In genomic region chr10:17801507-17801906, GRCh38 we compare ENCODE assay signal across 24 cellular contexts. TPM values are rescaled to one million over a fixed set of nuclear protein-coding genes. Genes with fewer than 3 reads are reported as not detected.
A peak's percentile ranks its signal among the peaks of the same experiment; 100 is the strongest.
DNase-seq lines count a peak whose midpoint lies in the region; ATAC-seq, FAIRE-seq and TF ChIP-seq lines count a peak whose summit lies in the region.
"Had no signal": no experiment of that assay in that cellular context is flagged by ENCODE, and none has a peak within 500 bp of the region (broad histone marks: within the 10 kb centered on the region; RNA-seq: fewer than 3 reads in every experiment).

No MANE protein-coding gene starts in this region.

- no peak overlapping the region for H3K4me2 ChIP-seq in GM12878 (ENCODE audit: control insufficient read depth, insufficient read depth)
- H3K4me2 ChIP-seq: hepatocyte had no signal

- H3K36me3 ChIP-seq in GM12878 (ENCODE audit: control insufficient read depth in 2 of 2, insufficient read depth in 2 of 2, low read length in 1 of 2) (no peaks in the 10 kb centered on the region), mucosa of descending colon (ENCODE audit: low read depth) (no peaks in the 10 kb centered on the region), breast epithelium (no peaks in the 10 kb centered on the region)
- no peaks in the 10 kb centered on the region for H3K36me3 ChIP-seq in CD4-positive, alpha-beta memory T cell (ENCODE audit: insufficient read depth, low read length)
- H3K36me3 ChIP-seq: BE2C had no signal

- no peak for TF ChIP-seq RAD21 in GM12878 (IDR thresholded peaks at IDR 0.05; ENCODE audit: insufficient read depth, low read depth, low read length)

- POLR2A ChIA-PET in GM12878 (lab: Charles Lee), result no interaction called here
- POLR2A ChIA-PET in CD4-positive, alpha-beta memory T cell (lab: Charles Lee; ENCODE audit: partially characterized antibody), result no interaction called here

- H3K36me3 Mint-ChIP-seq in CD4-positive, alpha-beta memory T cell, result no peaks in the 10 kb centered on the region
- H3K36me3 Mint-ChIP-seq: naive thymus-derived CD8-positive, alpha-beta T cell had no signal

- RAD21 ChIA-PET in GM12878 (lab: Charles Lee; ENCODE audit: unreplicated experiment), result interaction anchor here (0.7 kb wide), 1 partner anchor 70 kb away, joined by 3 read pairs; no protein-coding TSS in a partner anchor

- H3K27ac Mint-ChIP-seq in CD4-positive, alpha-beta memory T cell, result no peak overlapping the region
- H3K27ac Mint-ChIP-seq: activated CD4-positive, alpha-beta T cell treated with anti-CD3 and anti-CD28 coated beads for 36 hours; naive thymus-derived CD8-positive, alpha-beta T cell had no signal

- H3K4me1 ChIP-seq in GM12878 (ENCODE audit: control insufficient read depth, insufficient read depth, low read length), result no peaks in the 10 kb centered on the region
- peaks cover 2% of the 10 kb centered on the region for H3K4me1 ChIP-seq in mucosa of descending colon (ENCODE audit: low read depth)
- H3K4me1 ChIP-seq in CD4-positive, alpha-beta memory T cell (ENCODE audit: insufficient read depth, low read length), result no peaks in the 10 kb centered on the region
- H3K4me1 ChIP-seq in breast epithelium, result no peaks in the 10 kb centered on the region
- H3K4me1 ChIP-seq: BE2C had no signal

- H3K79me2 ChIP-seq in GM12878 (ENCODE audit: control insufficient read depth, insufficient read depth, low read length), result no peaks in the 10 kb centered on the region
- H3K79me2 ChIP-seq: hepatocyte had no signal

- no peak overlapping the region for H3K4me3 Mint-ChIP-seq in CD4-positive, alpha-beta memory T cell
- H3K4me3 Mint-ChIP-seq: activated CD4-positive, alpha-beta T cell treated with anti-CD3 and anti-CD28 coated beads for 36 hours; central memory CD8-positive, alpha-beta T cell; naive thymus-derived CD8-positive, alpha-beta T cell had no signal

- H3K9ac ChIP-seq in GM12878 (ENCODE audit: control insufficient read depth, insufficient read depth, low read length), result no peak overlapping the region

- SMC1A ChIA-PET in GM12878 (lab: Charles Lee; ENCODE audit: uncharacterized antibody, unreplicated experiment), result no interaction called here

- H3K27me3 ChIP-seq in GM12878 (replicated peaks in 1 of 2; ENCODE audit: control insufficient read depth in 2 of 2, insufficient read depth in 2 of 2, low read length in 1 of 2) (no peaks in the 10 kb centered on the region), breast epithelium (no peaks in the 10 kb centered on the region)
- H3K27me3 ChIP-seq in CD4-positive, alpha-beta memory T cell (ENCODE audit: insufficient read depth, low read length), result no peaks in the 10 kb centered on the region
- H3K27me3 ChIP-seq: BE2C, hepatocyte had no signal

- no peaks in the 10 kb centered on the region for H3K4me1 Mint-ChIP-seq in CD4-positive, alpha-beta memory T cell
- H3K4me1 Mint-ChIP-seq: central memory CD8-positive, alpha-beta T cell had no signal

- TF ChIP-seq CTCF in GM12878 (IDR thresholded peaks at IDR 0.05 in 2 of 3, conservative IDR thresholded peaks at IDR 0.05 in 1 of 3; ENCODE audit: control insufficient read depth in 2 of 3, extremely low read depth in 1 of 3, insufficient read depth in 1 of 3, low read depth in 3 of 3, low read length in 3 of 3), result peak in 2 of 3 experiments; percentile 15 to 26; a peak in 3 of 6 replicates
- TF ChIP-seq CTCF in mucosa of descending colon (IDR thresholded peaks at IDR 0.05), result no peak
- no peak for TF ChIP-seq CTCF in breast epithelium (IDR thresholded peaks at IDR 0.05)

- no peak overlapping the region for H3K4me3 ChIP-seq in GM12878
- H3K4me3 ChIP-seq in mucosa of descending colon, result no peak overlapping the region
- H3K4me3 ChIP-seq in CD4-positive, alpha-beta memory T cell (ENCODE audit: low read length in 2 of 2), result no peak overlapping the region
- no peak overlapping the region for H3K4me3 ChIP-seq in breast epithelium
- H3K4me3 ChIP-seq: hepatocyte had no signal

- in situ Hi-C loops in GM12878 (cut with MboI), result no loop called here

- no peak overlapping the region for H2AFZ ChIP-seq in GM12878 (ENCODE audit: control insufficient read depth, low read depth, low read length)
- H2AFZ ChIP-seq: hepatocyte had no signal

- CTCF ChIA-PET in GM12878 (lab: Yijun Ruan, JAX), result interaction anchor here (0.6 to 1.6 kb wide), 5 partner anchors 9 to 60 kb away, joined by 3 to 6 read pairs (median 3); no protein-coding TSS in a partner anchor
- CTCF ChIA-PET in CD4-positive, alpha-beta memory T cell (lab: Charles Lee; ENCODE audit: partially characterized antibody), result no interaction called here

- 0 out of 3 replicates have a peak, but pooled peaks have one; percentile 34 for ATAC-seq in GM12878
- peak; percentile 47 for ATAC-seq in mucosa of descending colon
- no peak for ATAC-seq in HG02642 (IDR thresholded peaks at IDR 0.05; ENCODE audit: poor library complexity, unreplicated experiment)
- ATAC-seq: activated CD4-positive, alpha-beta T cell treated with anti-CD3 and anti-CD28 coated beads for 36 hours; naive thymus-derived CD8-positive, alpha-beta T cell had no signal

- intact Hi-C loops in GM12878 (cut with micrococcal nuclease; ENCODE audit: unreplicated experiment) (no loop called here), mucosa of descending colon (cut with DNase I, micrococcal nuclease) (no loop called here), breast epithelium (cut with DNase I; ENCODE audit: low total_unique reads) (no loop called here)
- intact Hi-C loops in CD4-positive, alpha-beta memory T cell (cut with micrococcal nuclease), result no loop called here

- no peak for TF ChIP-seq EP300 in GM12878 (IDR thresholded peaks at IDR 0.05; ENCODE audit: borderline replicate concordance in 1 of 2, control insufficient read depth in 1 of 2, low read depth in 2 of 2, low read length in 2 of 2)

- 35% methylated on average over 3 of the region's 3 CpGs for WGBS in GM12878 (ENCODE audit: insufficient coverage, insufficient replicate concordance, low lambda C conversion rate, missing lambda C conversion rate)

- peaks cover 0 to 8% (median 0%) of the 10 kb centered on the region in 8 donors for H3K9me3 Mint-ChIP-seq in CD4-positive, alpha-beta memory T cell
- H3K9me3 Mint-ChIP-seq: central memory CD8-positive, alpha-beta T cell had no signal

- H4K20me1 ChIP-seq in GM12878 (ENCODE audit: control insufficient read depth, insufficient read depth), result no peaks in the 10 kb centered on the region

- no TSS peak for BruUV-seq in GM12878 (replicated peaks; lab: Mats Ljungman, UMichigan)

- H3K9me3 ChIP-seq in GM12878 (replicated peaks; ENCODE audit: control insufficient read depth, insufficient read depth, low read length), result no peaks in the 10 kb centered on the region
- H3K9me3 ChIP-seq in mucosa of descending colon, result no peaks in the 10 kb centered on the region
- no peaks in the 10 kb centered on the region for H3K9me3 ChIP-seq in CD4-positive, alpha-beta memory T cell (ENCODE audit: control insufficient read depth in 1 of 2, low read length in 2 of 2)
- no peaks in the 10 kb centered on the region for H3K9me3 ChIP-seq in breast epithelium
- H3K9me3 ChIP-seq: BE2C had no signal

- H3K27ac ChIP-seq in GM12878 (ENCODE audit: control insufficient read depth, insufficient read depth) (no peak overlapping the region), breast epithelium (no peak overlapping the region)
- no peak overlapping the region for H3K27ac ChIP-seq in CD4-positive, alpha-beta memory T cell (ENCODE audit: low read depth, low read length)
- H3K27ac ChIP-seq: hepatocyte, HL-60 had no signal

- DNase-seq in HT-29 (ENCODE audit: low spot score), result peak; percentile 16
- DNase-seq in GM12878 (ENCODE audit: low read depth, low spot score), result no peak
- no peak for DNase-seq in mucosa of descending colon
- no peak for DNase-seq in CD4-positive, alpha-beta memory T cell
- DNase-seq in DMS79 (lab: John Stamatoyannopoulos, UW), result no peak
- DNase-seq in breast epithelium (ENCODE audit: low spot score in 2 of 2), result no peak
- DNase-seq: activated CD4-positive, alpha-beta T cell treated with anti-CD3 and anti-CD28 coated beads for 36 hours; activated gamma-delta T cell treated with Interleukin-2 at 50 U/mL for 16 hours; BE2C; H7; naive thymus-derived CD8-positive, alpha-beta T cell; NCI-H1092; NCI-H2081 treated with DMSO at 0.1 percent for 48 hours; NCI-H524 treated with DMSO at 0.1 percent for 48 hours; stimulated activated CD8-positive, alpha-beta memory T cell treated with anti-CD3 and anti-CD28 coated beads, Interleukin-4, amount 100 ng/mL, for 48 hours had no signal

- FAIRE-seq in G401.6 (lab: Jason Lieb, UNC), result peak; percentile 54
- FAIRE-seq in GM12878 (lab: Jason Lieb, UNC), result no peak
- FAIRE-seq: D721Med, GM18507, keratinocyte had no signal

- H3K27me3 Mint-ChIP-seq in CD4-positive, alpha-beta memory T cell, result peaks cover 0 to 2% of the 10 kb centered on the region in 2 donors

- TF ChIP-seq POLR2A in GM12878 (IDR thresholded peaks at IDR 0.05; ENCODE audit: low read depth, low read length), result no peak
- no peak for TF ChIP-seq POLR2A in breast epithelium (IDR thresholded peaks at IDR 0.05)

RNA-seq across cellular contexts. Expression of gene MRC1, which starts 7.6 kb away (rescaled TPM):
- 0.03 TPM in 1 of 2 replicates, not detected in the other for total RNA-seq in HT-29 (2014; rRNA removed; shearing (Covaris generic))
- total RNA-seq in GM12878 (2013; cell fraction: nucleolus; rRNA removed), result not detected in 2 replicates
- not detected in 2 replicates for total RNA-seq in GM12878 (2014; rRNA removed)
- total RNA-seq in GM12878 (2014; rRNA removed; fragmentation: Illumina TruSeq; extraction: Trizol), result 0.04 TPM in 1 of 2 replicates, not detected in the other
- total RNA-seq in GM12878 (2021), result 0.19 and 0.21 TPM in 2 replicates
- not detected for polyA plus RNA-seq in GM12878 (2011; ENCODE audit: low read depth)
- 0.01 TPM in 1 of 2 replicates, not detected in the other for polyA plus RNA-seq in GM12878 (2011; rRNA removed)
- polyA plus RNA-seq in GM12878 (2011; cell fraction: cytosol; rRNA removed), result not detected in 2 replicates
- 0.03 TPM in 1 of 2 replicates, not detected in the other for polyA plus RNA-seq in GM12878 (2011; cell fraction: nucleus; rRNA removed)
- polyA plus RNA-seq in GM12878 (2012), result 0.01 and 0.03 TPM in 2 replicates
- polyA plus RNA-seq in GM12878 (2014; fragmentation: Illumina TruSeq; extraction: Trizol), result 0.03 TPM in 1 of 2 replicates, not detected in the other
- polyA plus RNA-seq in GM12878 (2014; fragmentation: Nextera tagmentation; extraction: Ambion mirVana), result under 1 TPM in 1 of 2 experiments, not detected in 1; 0.02 TPM
- 0.01 TPM in 1 of 2 replicates, not detected in the other for polyA plus RNA-seq in GM12878 (2014; rRNA removed)
- polyA plus RNA-seq in GM12878 (2016; fragmentation: Nextera tagmentation; extraction: Ambion mirVana), result not detected
- polyA minus RNA-seq in GM12878 (2011; rRNA and poly(A)+ RNA removed), result 0.07 TPM in 1 of 2 replicates, not detected in the other
- not detected in 2 replicates for polyA minus RNA-seq in GM12878 (2011; cell fraction: cytosol; rRNA and poly(A)+ RNA removed)
- not detected in 2 replicates for polyA minus RNA-seq in GM12878 (2011; cell fraction: nucleus; rRNA and poly(A)+ RNA removed)
- 10 to 100 TPM in 2 of 3 donors, 1 to 10 TPM in 1; 6.9 to 48.4 (median 43.0) TPM for total RNA-seq in mucosa of descending colon
- 1 to 10 TPM; 1.9 to 2.3 TPM for total RNA-seq in CD4-positive, alpha-beta memory T cell
- polyA plus RNA-seq in CD4-positive, alpha-beta memory T cell, result under 1 TPM in 1 of 2 donors, not detected in 1; 0.07 TPM
- 100 to 1,000 TPM in 1 of 3 donors, 10 to 100 TPM in 2; 13.8 to 197 (median 29.3) TPM for total RNA-seq in breast epithelium
- total RNA-seq: RPMI7951 had no signal
- polyA plus RNA-seq: naive thymus-derived CD8-positive, alpha-beta T cell had no signal

RNA-seq across cellular contexts. Expression of gene TMEM236, which starts 49.5 kb away (rescaled TPM):
- total RNA-seq in HT-29 (2014; rRNA removed; shearing (Covaris generic)), result not detected in 2 replicates
- total RNA-seq in GM12878 (2013; cell fraction: nucleolus; rRNA removed), result 0.10 TPM in 1 of 2 replicates, not detected in the other
- total RNA-seq in GM12878 (2014; rRNA removed) (not detected in 2 replicates), GM12878 (2014; rRNA removed; fragmentation: Illumina TruSeq; extraction: Trizol) (not detected in 2 replicates), GM12878 (2021) (not detected in 2 replicates), mucosa of descending colon (10 to 100 TPM; 37.8 to 80.8 (median 59.9) TPM), breast epithelium (1 to 10 TPM in 1 of 3 donors, under 1 TPM in 2; 0.59 to 2.9 (median 0.66) TPM)
- polyA plus RNA-seq in GM12878 (2011; ENCODE audit: low read depth), result not detected
- polyA plus RNA-seq in GM12878 (2011; rRNA removed) (0.01 and 0.03 TPM in 2 replicates), GM12878 (2014; fragmentation: Illumina TruSeq; extraction: Trizol) (not detected in 2 replicates), GM12878 (2014; fragmentation: Nextera tagmentation; extraction: Ambion mirVana) (not detected), GM12878 (2014; rRNA removed) (not detected in 2 replicates), GM12878 (2016; fragmentation: Nextera tagmentation; extraction: Ambion mirVana) (not detected)
- polyA plus RNA-seq in GM12878 (2011; cell fraction: cytosol; rRNA removed), result 0.01 and 0.02 TPM in 2 replicates
- 0.03 and 0.04 TPM in 2 replicates for polyA plus RNA-seq in GM12878 (2011; cell fraction: nucleus; rRNA removed)
- not detected in 2 replicates for polyA plus RNA-seq in GM12878 (2012)
- not detected in 2 replicates for polyA minus RNA-seq in GM12878 (2011; rRNA and poly(A)+ RNA removed)
- polyA minus RNA-seq in GM12878 (2011; cell fraction: cytosol; rRNA and poly(A)+ RNA removed), result not detected in 2 replicates
- polyA minus RNA-seq in GM12878 (2011; cell fraction: nucleus; rRNA and poly(A)+ RNA removed), result not detected in 2 replicates
- total RNA-seq in CD4-positive, alpha-beta memory T cell, result under 1 TPM; 0.17 TPM
- polyA plus RNA-seq in CD4-positive, alpha-beta memory T cell, result under 1 TPM in 1 of 2 donors, not detected in 1; 0.03 TPM
- polyA plus RNA-seq: naive thymus-derived CD8-positive, alpha-beta T cell had no signal

Comparison
In these comparisons a context has a peak if more than half of its experiments do, and no peak if none do; other contexts are left out.
1. CTCF ChIP-seq: peak in GM12878 (2 of 3); none in mucosa of descending colon (single experiment) and breast epithelium (0 of 3).
2. RNA of gene TMEM236, which starts 49.5 kb away (total RNA-seq): 37.8 to 80.8 TPM in mucosa of descending colon; 0.59 to 2.9 TPM in breast epithelium, 0.17 TPM in CD4-positive, alpha-beta memory T cell, not detected in HT-29 and 0.10 TPM in GM12878; every median in the first group is over 10 times any median in the second.